Comparison of ENCODE assay signal across 21 cellular contexts in the genomic region with DNA sequence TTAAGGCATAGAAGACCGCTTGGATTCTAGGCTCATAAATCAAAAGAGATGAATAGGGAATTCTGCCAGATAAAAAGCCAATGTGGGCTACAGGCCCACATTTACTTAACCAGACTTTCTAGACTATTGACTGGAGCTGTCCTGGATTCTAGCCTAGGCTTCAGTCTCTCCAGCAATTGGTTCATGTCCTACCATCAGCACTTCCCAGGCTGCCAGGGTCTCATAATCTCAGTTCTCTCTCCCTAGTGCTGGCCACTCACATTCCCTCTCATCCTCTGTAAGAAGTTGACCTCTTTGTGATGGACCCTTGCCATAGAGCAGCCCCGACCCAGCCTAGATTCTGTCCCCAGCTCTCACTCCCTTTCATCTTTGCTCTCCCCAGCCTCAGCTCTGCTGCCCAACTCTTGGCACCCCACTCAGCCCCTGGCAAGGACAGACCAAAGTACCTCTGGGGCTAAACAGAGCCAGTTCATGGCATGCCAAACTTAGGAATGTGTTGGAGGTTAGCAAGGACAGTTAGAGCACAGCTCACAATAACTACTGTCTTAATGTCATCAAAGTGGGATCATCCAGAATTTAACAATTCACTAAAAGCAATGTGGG.
DNase-seq lines count a peak whose midpoint lies in the region; ATAC-seq and TF ChIP-seq lines count a peak whose summit lies in the region.
"Had no signal": no experiment of that assay in that cellular context is flagged by ENCODE, and none has a peak within 500 bp of the region (broad histone marks: within the 10 kb centered on the region; RNA-seq: fewer than 3 reads in every experiment).

No MANE protein-coding gene starts in this region.

- H3K9me3 ChIP-seq in right cardiac atrium (ENCODE audit: control insufficient read depth, low read length) (no peaks in the 10 kb centered on the region), ovary (no peaks in the 10 kb centered on the region)
- H3K9me3 ChIP-seq: BE2C, Caco-2, SK-N-SH had no signal

- H3K36me3 ChIP-seq in ovary, result no peaks in the 10 kb centered on the region
- H3K36me3 ChIP-seq: BE2C had no signal

- no peak overlapping the region for H3K4me3 ChIP-seq in astrocyte of the cerebellum (ENCODE audit: low read depth, low read length)
- H3K4me3 ChIP-seq in right cardiac atrium (ENCODE audit: low read length), result no peak overlapping the region
- no peak overlapping the region for H3K4me3 ChIP-seq in ovary
- H3K4me3 ChIP-seq: PC-9 had no signal

- peaks cover 0 to 7% of the 10 kb centered on the region in 2 donors for H3K9me3 Mint-ChIP-seq in stimulated activated naive CD8-positive, alpha-beta T cell treated with anti-CD3 and anti-CD28 coated beads, Interleukin-15, amount 100 ng/mL, for 72 hours

- intact Hi-C loops in right cardiac atrium (cut with DNase I) (no loop called here), ovary (cut with DNase I) (no loop called here)

- no peak overlapping the region for H3K4me3 Mint-ChIP-seq in stimulated activated naive CD8-positive, alpha-beta T cell treated with anti-CD3 and anti-CD28 coated beads, Interleukin-15, amount 100 ng/mL, for 72 hours

- no peak overlapping the region for H3K27ac Mint-ChIP-seq in stimulated activated naive CD8-positive, alpha-beta T cell treated with anti-CD3 and anti-CD28 coated beads, Interleukin-15, amount 100 ng/mL, for 72 hours

- TF ChIP-seq POLR2A in ovary (IDR thresholded peaks at IDR 0.05), result no peak

- in situ Hi-C loops in astrocyte of the cerebellum (cut with HindIII; ENCODE audit: low sequenced_read_pairs), result no loop called here

- H3K4me1 ChIP-seq in right cardiac atrium (ENCODE audit: control insufficient read depth, insufficient read depth, low read length) (no peaks in the 10 kb centered on the region), ovary (ENCODE audit: insufficient read depth) (no peaks in the 10 kb centered on the region)
- H3K4me1 ChIP-seq: BE2C, Caco-2 had no signal

- H3K27me3 ChIP-seq in right cardiac atrium (ENCODE audit: control insufficient read depth, insufficient read depth) (no peaks in the 10 kb centered on the region), ovary (no peaks in the 10 kb centered on the region)
- H3K27me3 ChIP-seq: BE2C had no signal

- ATAC-seq in stimulated activated naive CD8-positive, alpha-beta T cell treated with anti-CD3 and anti-CD28 coated beads, Interleukin-15, amount 100 ng/mL, for 72 hours, result peak; percentile 28
- ATAC-seq in stimulated activated naive CD8-positive, alpha-beta T cell treated with anti-CD3 and anti-CD28 coated beads, Interleukin-15, Interleukin-2, amounts not matched to agents 100 U/mL and 50 U/mL, for 24 hours, result no peak
- ATAC-seq in right cardiac atrium (peak; percentile 39 to 83), left lobe of liver (no peak)
- ATAC-seq: HCT116 had no signal

- DNase-seq in stimulated activated naive CD8-positive, alpha-beta T cell treated with anti-CD3 and anti-CD28 coated beads, Interleukin-15, amount 100 ng/mL, for 72 hours, result no peak
- no peak for DNase-seq in stimulated activated naive CD8-positive, alpha-beta T cell treated with anti-CD3 and anti-CD28 coated beads, Interleukin-15, Interleukin-2, amounts not matched to agents 100 U/mL and 50 U/mL, for 24 hours
- DNase-seq in astrocyte of the cerebellum (ENCODE audit: low read depth) (peak; percentile 6), right cardiac atrium (peak in 2 of 3 donors; percentile 58 to 60), left lobe of liver (ENCODE audit: low spot score) (no peak), MV-4-11 (lab: John Stamatoyannopoulos, UW) (no peak), ovary (no peak)
- DNase-seq: BE2C, Caco-2, DMS153, KG1, NCI-H1105, NCI-H146, NCI-H2029, NCI-H345, NCI-H526, PC-9, RPMI8226, SIG-M5, SK-N-SH had no signal

- H3K27me3 Mint-ChIP-seq in stimulated activated naive CD8-positive, alpha-beta T cell treated with anti-CD3 and anti-CD28 coated beads, Interleukin-15, amount 100 ng/mL, for 72 hours, result no peaks in the 10 kb centered on the region

- H3K27ac ChIP-seq in right cardiac atrium (ENCODE audit: low read length) (no peak overlapping the region), ovary (no peak overlapping the region)
- H3K27ac ChIP-seq: PC-9 had no signal

- no peak for TF ChIP-seq CTCF in astrocyte of the cerebellum (IDR thresholded peaks at IDR 0.05; ENCODE audit: low read depth, low read length, missing control alignments)
- no peak for TF ChIP-seq CTCF in ovary (IDR thresholded peaks at IDR 0.05)

- 65% methylated on average over 2 of the region's 2 CpGs for WGBS in right cardiac atrium
- WGBS in ovary, 3 donors, result 83 to 92% (median 86%) methylated on average over 2 of the region's 2 CpGs

- H3K4me1 Mint-ChIP-seq in stimulated activated naive CD8-positive, alpha-beta T cell treated with anti-CD3 and anti-CD28 coated beads, Interleukin-15, amount 100 ng/mL, for 72 hours, result peaks cover 19% of the 10 kb centered on the region

- no peak for TF ChIP-seq EP300 in ovary (IDR thresholded peaks at IDR 0.05)

Comparison
In these comparisons a context has a peak if more than half of its experiments do, and no peak if none do; other contexts are left out.
1. ATAC-seq: peak in stimulated activated naive CD8-positive, alpha-beta T cell treated with anti-CD3 and anti-CD28 coated beads, Interleukin-15, amount 100 ng/mL, for 72 hours (single experiment) and right cardiac atrium (2 of 2); none in stimulated activated naive CD8-positive, alpha-beta T cell treated with anti-CD3 and anti-CD28 coated beads, Interleukin-15, Interleukin-2, amounts not matched to agents 100 U/mL and 50 U/mL, for 24 hours (single experiment) and left lobe of liver (single experiment).
2. DNase-seq: peak in astrocyte of the cerebellum (single experiment) and right cardiac atrium (2 of 3); none in stimulated activated naive CD8-positive, alpha-beta T cell treated with anti-CD3 and anti-CD28 coated beads, Interleukin-15, amount 100 ng/mL, for 72 hours (0 of 2), stimulated activated naive CD8-positive, alpha-beta T cell treated with anti-CD3 and anti-CD28 coated beads, Interleukin-15, Interleukin-2, amounts not matched to agents 100 U/mL and 50 U/mL, for 24 hours (single experiment), left lobe of liver (single experiment), MV-4-11 (single experiment) and ovary (0 of 5).